ENCODE assay signal across 10 cellular contexts in the genomic region with DNA sequence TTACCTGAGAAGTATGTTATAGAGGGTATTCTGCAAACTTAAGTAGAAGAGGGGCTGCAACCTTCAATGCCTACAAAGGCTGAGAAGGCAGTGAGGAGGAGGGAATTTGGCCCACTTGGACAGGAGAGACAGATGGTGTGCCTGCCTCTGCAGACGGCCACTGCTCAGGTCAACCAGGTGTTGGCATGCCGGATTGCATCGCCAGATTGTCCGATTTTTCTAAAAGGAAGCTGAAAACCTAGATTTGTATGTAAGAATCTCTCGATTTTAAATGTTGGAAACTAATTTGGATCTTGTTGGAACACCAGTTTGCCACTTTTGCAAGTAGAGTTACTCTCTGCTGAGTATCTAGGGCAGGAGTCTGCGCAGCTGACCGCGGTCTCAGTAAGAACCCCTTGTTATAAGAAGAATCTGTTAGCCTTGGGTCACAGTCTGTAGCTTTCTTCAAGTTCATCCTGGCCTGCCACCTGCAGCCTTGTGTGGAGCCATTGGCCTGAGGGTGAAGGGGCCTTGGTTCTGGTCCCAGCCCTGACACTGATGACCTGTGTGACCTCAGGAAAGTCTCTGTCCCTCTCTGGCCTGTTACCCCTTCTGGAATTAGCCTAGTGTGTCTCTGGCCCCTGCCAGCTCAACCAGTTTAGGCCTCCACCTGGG. TPM values are rescaled to one million over a fixed set of nuclear protein-coding genes. Genes with fewer than 3 reads are reported as not detected.
DNase-seq lines count a peak whose midpoint lies in the region; ATAC-seq and TF ChIP-seq lines count a peak whose summit lies in the region.
"Had no signal": no experiment of that assay in that cellular context is flagged by ENCODE, and none has a peak within 500 bp of the region (broad histone marks: within the 10 kb centered on the region; RNA-seq: fewer than 3 reads in every experiment).

No MANE protein-coding gene starts in this region.

- H2BK15ac ChIP-seq in IMR-90 (ENCODE audit: low read depth, low read length), result peak overlapping the region; percentile 45; the same call in 2 of the 3 replicates

- H3K4ac ChIP-seq in IMR-90 (ENCODE audit: low read depth, low read length), result peak overlapping the region; percentile 87

- peak overlapping the region; percentile 7 for H2AK9ac ChIP-seq in IMR-90 (replicated peaks; ENCODE audit: low read depth, low read length, poor library complexity)

- dilution Hi-C loops in IMR-90 (cut with HindIII; ENCODE audit: low sequenced_read_pairs, unreplicated experiment), result no loop called here

- DNase-seq in IMR-90 (no peak), WERI-Rb-1 (peak; percentile 36), left lung (no peak), NCI-H187 treated with DMSO at 0.1 percent for 48 hours (lab: John Stamatoyannopoulos, UW) (no peak), SW480 (ENCODE audit: low spot score) (no peak)
- DNase-seq in stimulated activated CD8-positive, alpha-beta memory T cell treated with anti-CD3 and anti-CD28 coated beads, Interleukin-4, amount 100 ng/mL, for 48 hours, result peak; percentile 14
- no peak for DNase-seq in stimulated activated CD4-positive, alpha-beta T cell treated with anti-CD3 and anti-CD28 coated beads, Interleukin-4, amount 100 ng/mL, for 1 hour
- DNase-seq: NCI-H1436; NCI-H526 treated with DMSO at 0.1 percent for 48 hours; stimulated activated naive CD8-positive, alpha-beta T cell treated with anti-CD3 and anti-CD28 coated beads, Interleukin-15, amount 100 ng/mL, for 72 hours had no signal

- no peak overlapping the region; the same call in 1 of the 2 replicates for H3K9ac ChIP-seq in IMR-90 (ENCODE audit: low read depth, low read length)

- no peak overlapping the region for H3K56ac ChIP-seq in IMR-90 (ENCODE audit: extremely low read depth, insufficient read depth, low read length)

- no peak overlapping the region for H3K4me3 ChIP-seq in IMR-90 (ENCODE audit: insufficient read depth, low read depth, low read length)
- no peak overlapping the region for H3K4me3 ChIP-seq in WERI-Rb-1 (ENCODE audit: low read depth, low read length)
- no peak overlapping the region for H3K4me3 ChIP-seq in left lung

- no peak overlapping the region for H3K4me2 ChIP-seq in IMR-90 (ENCODE audit: low read depth, low read length)

- H2AFZ ChIP-seq in IMR-90 (replicated peaks; ENCODE audit: low read length, poor library complexity), result no peak overlapping the region

- peak overlapping the region; percentile 27 to 62; a peak in 2 of 4 replicates for H4K8ac ChIP-seq in IMR-90 (ENCODE audit: low read depth in 2 of 2, low read length in 2 of 2)

- H3K27me3 ChIP-seq in IMR-90 (ENCODE audit: control insufficient read depth, insufficient read depth, low read length) (no peaks in the 10 kb centered on the region), WERI-Rb-1 (ENCODE audit: insufficient read depth, low read depth, severe bottlenecking) (no peaks in the 10 kb centered on the region), left lung (no peaks in the 10 kb centered on the region)

- H3K36me3 ChIP-seq in IMR-90 (ENCODE audit: control insufficient read depth, insufficient read depth, low read length) (no peaks in the 10 kb centered on the region), WERI-Rb-1 (no peaks in the 10 kb centered on the region), left lung (no peaks in the 10 kb centered on the region)

- POLR2A ChIA-PET in IMR-90 (lab: Charles Lee; ENCODE audit: unreplicated experiment), result no interaction called here

- H3K9me3 ChIP-seq in IMR-90 (ENCODE audit: control insufficient read depth, insufficient read depth, low read length) (no peaks in the 10 kb centered on the region), WERI-Rb-1 (ENCODE audit: severe bottlenecking) (no peaks in the 10 kb centered on the region), left lung (no peaks in the 10 kb centered on the region)

- peak overlapping the region; percentile 21 for H2BK5ac ChIP-seq in IMR-90 (ENCODE audit: low read depth, low read length, poor library complexity, severe bottlenecking)

- peak overlapping the region; percentile 73 for H3K14ac ChIP-seq in IMR-90 (replicated peaks; ENCODE audit: low read depth, low read length)

- H3K4me1 ChIP-seq in IMR-90 (ENCODE audit: control insufficient read depth, insufficient read depth, low read length), result peaks cover 20% of the 10 kb centered on the region
- H3K4me1 ChIP-seq in left lung, result peaks cover 11 to 29% of the 10 kb centered on the region in 2 donors

- peaks cover 35% of the 10 kb centered on the region for H3K9me1 ChIP-seq in IMR-90 (ENCODE audit: insufficient read depth, low read length)

- BruUV-seq in IMR-90 (replicated peaks; lab: Mats Ljungman, UMichigan), result no TSS peak

- 96% methylated on average over 5 of the region's 8 CpGs; no CpG with 5 or more reads in 1 of the 2 experiments for WGBS in IMR-90 (ENCODE audit: extremely low coverage in 2 of 2, insufficient read length in 1 of 2), 2 experiments

- TF ChIP-seq CTCF in IMR-90 (conservative IDR thresholded peaks at IDR 0.05; ENCODE audit: low read depth, low read length) (no peak), WERI-Rb-1 (IDR thresholded peaks at IDR 0.05; ENCODE audit: low read depth, low read length) (no peak), left lung (IDR thresholded peaks at IDR 0.05) (no peak)

- H2AK5ac ChIP-seq in IMR-90 (ENCODE audit: low read depth, low read length), result peak overlapping the region; percentile 94

- TF ChIP-seq POLR2A in IMR-90 (IDR thresholded peaks at IDR 0.05; ENCODE audit: low read depth, low read length), result no peak

- intact Hi-C loops in IMR-90 (cut with micrococcal nuclease), result no loop called here
- intact Hi-C loops in left lung (cut with DNase I), result no loop called here

- no peaks in the 10 kb centered on the region for H3K79me1 ChIP-seq in IMR-90 (ENCODE audit: low read depth in 1 of 2, low read length in 2 of 2)

- ATAC-seq in IMR-90 (ENCODE audit: low read depth) (no peak), left lung (no peak)
- ATAC-seq: stimulated activated naive CD8-positive, alpha-beta T cell treated with anti-CD3 and anti-CD28 coated beads, Interleukin-15, amount 100 ng/mL, for 72 hours had no signal

- H4K20me1 ChIP-seq in IMR-90 (ENCODE audit: insufficient read depth, low read length), result no peaks in the 10 kb centered on the region

- peak overlapping the region; percentile 58; the same call in 1 of the 2 replicates for H3K23ac ChIP-seq in IMR-90 (ENCODE audit: low read depth, low read length)

- H3K18ac ChIP-seq in IMR-90 (ENCODE audit: low read depth, low read length), result peak overlapping the region; percentile 69

- in situ Hi-C loops in IMR-90 (cut with MboI; ENCODE audit: low sequenced_read_pairs), result no loop called here

- peak overlapping the region; percentile 58 for H2BK20ac ChIP-seq in IMR-90 (ENCODE audit: low read depth, low read length)

- H3K27ac ChIP-seq in IMR-90 (ENCODE audit: insufficient read depth, low read length) (peak overlapping the region; percentile 76), WERI-Rb-1 (peak overlapping the region; percentile 50; the same call in 1 of the 2 replicates), left lung (peak overlapping the region; percentile 3 to 10)

- H4K91ac ChIP-seq in IMR-90 (ENCODE audit: insufficient read depth, low read depth, low read length), result peak overlapping the region; percentile 55

- peak overlapping the region; percentile 60; the same call in 1 of the 2 replicates for H2BK120ac ChIP-seq in IMR-90 (ENCODE audit: low read depth, low read length)

- peak overlapping the region; percentile 62 for H4K5ac ChIP-seq in IMR-90 (ENCODE audit: low read depth, low read length)

- no peak for TF ChIP-seq RAD21 in IMR-90 (IDR thresholded peaks at IDR 0.05; ENCODE audit: low read length)

- CTCF ChIA-PET in IMR-90 (lab: Yijun Ruan, JAX), result interaction anchor here (1.2 kb wide), 1 partner anchor 37 kb away, joined by 3 read pairs; no protein-coding TSS in a partner anchor

TF ChIP-seq in IMR-90, 13 proteins besides CTCF, POLR2A, EP300 and RAD21:
- no peak for TF ChIP-seq BHLHE40 (IDR thresholded peaks at IDR 0.05; ENCODE audit: low read depth, low read length)
- TF ChIP-seq MXI1 (IDR thresholded peaks at IDR 0.05; ENCODE audit: borderline replicate concordance, low read depth, low read length), result no peak

RNA-seq across cellular contexts. Expression of a gene that starts 54.4 kb away (rescaled TPM):
- 237 and 268 TPM in 2 replicates for total RNA-seq in IMR-90 (2012; rRNA removed)
- polyA plus RNA-seq in IMR-90 (2012; rRNA removed), result 239 and 292 TPM in 2 replicates
- polyA plus RNA-seq in IMR-90 (2012; cell fraction: cytosol; rRNA removed), result 370 and 502 TPM in 2 replicates
- polyA plus RNA-seq in IMR-90 (2012; cell fraction: nucleus; rRNA removed; ENCODE audit: low replicate concordance), result 218 and 328 TPM in 2 replicates
- 100 to 1,000 TPM; 174 to 391 TPM for total RNA-seq in left lung

Comparison
In these comparisons a context has a peak if more than half of its experiments do, and no peak if none do; other contexts are left out.
1. DNase-seq: peak in WERI-Rb-1 (single experiment) and stimulated activated CD8-positive, alpha-beta memory T cell treated with anti-CD3 and anti-CD28 coated beads, Interleukin-4, amount 100 ng/mL, for 48 hours (single experiment); none in IMR-90 (single experiment), left lung (0 of 2), stimulated activated CD4-positive, alpha-beta T cell treated with anti-CD3 and anti-CD28 coated beads, Interleukin-4, amount 100 ng/mL, for 1 hour (single experiment), NCI-H187 treated with DMSO at 0.1 percent for 48 hours (single experiment) and SW480 (single experiment).
2. H3K27ac ChIP-seq: peak in every context shown above with its lines; median percentile 76 in IMR-90; 50 in WERI-Rb-1; 6 in left lung.